ENCODE assay signal across 13 cellular contexts in genomic region chr1:202140833-202141232, GRCh38. TPM values are rescaled to one million over a fixed set of nuclear protein-coding genes. Genes with fewer than 3 reads are reported as not detected.
"Had no signal": no experiment of that assay in that cellular context is flagged by ENCODE, and none has a peak within 500 bp of the region (broad histone marks: within the 10 kb centered on the region; RNA-seq: fewer than 3 reads in every experiment).

No MANE protein-coding gene starts in this region.

- H3K4me3 ChIP-seq: skin epidermis, upper lobe of left lung had no signal

- H3K27me3 Mint-ChIP-seq: activated CD4-positive, alpha-beta memory T cell treated with anti-CD3 and anti-CD28 coated beads, Interleukin-2, amount 10 ng/mL, durations not matched to agents 7 days and 5 days had no signal

- H3K27ac Mint-ChIP-seq: activated CD4-positive, alpha-beta memory T cell treated with anti-CD3 and anti-CD28 coated beads, Interleukin-2, amount 10 ng/mL, durations not matched to agents 7 days and 5 days had no signal

- H3K27me3 ChIP-seq: upper lobe of left lung had no signal

- H3K27ac ChIP-seq: skin epidermis, upper lobe of left lung had no signal

- DNase-seq: activated CD4-positive, alpha-beta memory T cell treated with anti-CD3 and anti-CD28 coated beads, Interleukin-2, amount 10 ng/mL, durations not matched to agents 7 days and 5 days; activated CD4-positive, alpha-beta T cell treated with anti-CD3 and anti-CD28 coated beads for 1 hour; activated CD8-positive, alpha-beta memory T cell treated with anti-CD3 and anti-CD28 coated beads, Interleukin-2, amount 50 U/mL, for 48 hours; activated naive CD4-positive, alpha-beta T cell treated with anti-CD3 and anti-CD28 coated beads, Interleukin-2, amount 50 U/mL, for 16 hours; amniotic stem cell; dermis blood vessel endothelial cell; hypothalamus; posterior cingulate gyrus; substantia nigra; T1000; upper lobe of left lung had no signal

- H3K4me3 Mint-ChIP-seq: activated CD4-positive, alpha-beta memory T cell treated with anti-CD3 and anti-CD28 coated beads, Interleukin-2, amount 10 ng/mL, durations not matched to agents 7 days and 5 days had no signal

- H3K9me3 Mint-ChIP-seq: activated CD4-positive, alpha-beta memory T cell treated with anti-CD3 and anti-CD28 coated beads, Interleukin-2, amount 10 ng/mL, durations not matched to agents 7 days and 5 days had no signal

- H3K9me3 ChIP-seq: upper lobe of left lung had no signal

- ATAC-seq: esophagus mucosa had no signal

RNA-seq across cellular contexts. Expression of gene GPR37L1, which starts 18.1 kb away (rescaled TPM):
- total RNA-seq: activated CD4-positive, alpha-beta memory T cell treated with anti-CD3 and anti-CD28 coated beads, Interleukin-2, amount 10 ng/mL, durations not matched to agents 7 days and 5 days; dermis blood vessel endothelial cell had no signal

RNA-seq across cellular contexts. Expression of gene LGR6, which starts 52.8 kb away (rescaled TPM):
- total RNA-seq: dermis blood vessel endothelial cell had no signal
